1 cellular context compared by ENCODE assay signal in the genomic region with DNA sequence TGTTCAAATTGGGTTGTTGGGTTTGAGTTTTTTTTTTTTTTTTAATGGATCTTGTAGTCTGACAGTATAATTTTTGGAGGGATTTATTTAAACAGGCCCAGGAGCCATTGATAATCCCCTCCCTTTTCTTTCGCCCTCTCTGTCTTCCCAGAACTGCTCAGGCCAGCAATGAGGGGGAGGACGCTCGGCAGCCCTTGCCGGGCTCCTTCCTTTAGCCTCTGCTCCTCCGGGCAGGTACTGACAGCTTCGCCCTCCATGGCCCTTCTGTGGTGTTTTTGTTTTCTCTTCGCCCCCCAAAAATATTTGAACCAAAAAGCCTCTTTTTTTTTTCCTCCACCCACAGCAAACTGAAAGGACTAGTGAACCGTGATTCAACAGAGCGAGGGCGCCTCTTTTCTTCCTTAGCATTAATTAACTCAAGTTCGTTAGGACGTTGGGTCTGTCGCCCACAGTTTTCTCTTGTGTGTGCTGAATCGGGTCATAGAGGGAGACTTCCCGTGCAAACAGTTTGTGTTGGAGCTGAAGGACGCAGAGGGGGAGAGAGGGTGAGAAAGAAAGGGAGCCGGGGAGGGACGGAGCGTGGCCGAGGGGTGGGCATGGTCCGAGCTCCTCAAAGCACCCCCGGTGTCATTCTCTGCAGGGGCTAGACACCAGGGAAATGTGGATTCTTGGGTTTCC.
TF ChIP-seq lines count a peak whose summit lies in the region.

No MANE protein-coding gene starts in this region.

TF ChIP-seq in WTC11, 78 proteins besides CTCF, POLR2A, EP300 and RAD21 (continued from another document):
- TF ChIP-seq, protein P1, sequence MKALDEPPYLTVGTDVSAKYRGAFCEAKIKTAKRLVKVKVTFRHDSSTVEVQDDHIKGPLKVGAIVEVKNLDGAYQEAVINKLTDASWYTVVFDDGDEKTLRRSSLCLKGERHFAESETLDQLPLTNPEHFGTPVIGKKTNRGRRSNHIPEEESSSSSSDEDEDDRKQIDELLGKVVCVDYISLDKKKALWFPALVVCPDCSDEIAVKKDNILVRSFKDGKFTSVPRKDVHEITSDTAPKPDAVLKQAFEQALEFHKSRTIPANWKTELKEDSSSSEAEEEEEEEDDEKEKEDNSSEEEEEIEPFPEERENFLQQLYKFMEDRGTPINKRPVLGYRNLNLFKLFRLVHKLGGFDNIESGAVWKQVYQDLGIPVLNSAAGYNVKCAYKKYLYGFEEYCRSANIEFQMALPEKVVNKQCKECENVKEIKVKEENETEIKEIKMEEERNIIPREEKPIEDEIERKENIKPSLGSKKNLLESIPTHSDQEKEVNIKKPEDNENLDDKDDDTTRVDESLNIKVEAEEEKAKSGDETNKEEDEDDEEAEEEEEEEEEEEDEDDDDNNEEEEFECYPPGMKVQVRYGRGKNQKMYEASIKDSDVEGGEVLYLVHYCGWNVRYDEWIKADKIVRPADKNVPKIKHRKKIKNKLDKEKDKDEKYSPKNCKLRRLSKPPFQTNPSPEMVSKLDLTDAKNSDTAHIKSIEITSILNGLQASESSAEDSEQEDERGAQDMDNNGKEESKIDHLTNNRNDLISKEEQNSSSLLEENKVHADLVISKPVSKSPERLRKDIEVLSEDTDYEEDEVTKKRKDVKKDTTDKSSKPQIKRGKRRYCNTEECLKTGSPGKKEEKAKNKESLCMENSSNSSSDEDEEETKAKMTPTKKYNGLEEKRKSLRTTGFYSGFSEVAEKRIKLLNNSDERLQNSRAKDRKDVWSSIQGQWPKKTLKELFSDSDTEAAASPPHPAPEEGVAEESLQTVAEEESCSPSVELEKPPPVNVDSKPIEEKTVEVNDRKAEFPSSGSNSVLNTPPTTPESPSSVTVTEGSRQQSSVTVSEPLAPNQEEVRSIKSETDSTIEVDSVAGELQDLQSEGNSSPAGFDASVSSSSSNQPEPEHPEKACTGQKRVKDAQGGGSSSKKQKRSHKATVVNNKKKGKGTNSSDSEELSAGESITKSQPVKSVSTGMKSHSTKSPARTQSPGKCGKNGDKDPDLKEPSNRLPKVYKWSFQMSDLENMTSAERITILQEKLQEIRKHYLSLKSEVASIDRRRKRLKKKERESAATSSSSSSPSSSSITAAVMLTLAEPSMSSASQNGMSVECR (CRISPR knock-in tag; IDR thresholded peaks at IDR 0.05; ENCODE audit: borderline replicate concordance): no peak
- TF ChIP-seq ZBTB21 (CRISPR knock-in tag; IDR thresholded peaks at IDR 0.05; ENCODE audit: borderline replicate concordance): no peak
- TF ChIP-seq TP53 (CRISPR knock-in tag; IDR thresholded peaks at IDR 0.05): no peak
- TF ChIP-seq FOXP1 (CRISPR knock-in tag; IDR thresholded peaks at IDR 0.05; ENCODE audit: borderline replicate concordance): no peak
- TF ChIP-seq, protein P2, sequence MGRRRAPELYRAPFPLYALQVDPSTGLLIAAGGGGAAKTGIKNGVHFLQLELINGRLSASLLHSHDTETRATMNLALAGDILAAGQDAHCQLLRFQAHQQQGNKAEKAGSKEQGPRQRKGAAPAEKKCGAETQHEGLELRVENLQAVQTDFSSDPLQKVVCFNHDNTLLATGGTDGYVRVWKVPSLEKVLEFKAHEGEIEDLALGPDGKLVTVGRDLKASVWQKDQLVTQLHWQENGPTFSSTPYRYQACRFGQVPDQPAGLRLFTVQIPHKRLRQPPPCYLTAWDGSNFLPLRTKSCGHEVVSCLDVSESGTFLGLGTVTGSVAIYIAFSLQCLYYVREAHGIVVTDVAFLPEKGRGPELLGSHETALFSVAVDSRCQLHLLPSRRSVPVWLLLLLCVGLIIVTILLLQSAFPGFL (CRISPR knock-in tag; IDR thresholded peaks at IDR 0.05; ENCODE audit: borderline replicate concordance): no peak
- no peak for TF ChIP-seq ETV6 (CRISPR knock-in tag; IDR thresholded peaks at IDR 0.05)
TF ChIP-seq in WTC11: peak in this region for 0.
